In the genomic region with DNA sequence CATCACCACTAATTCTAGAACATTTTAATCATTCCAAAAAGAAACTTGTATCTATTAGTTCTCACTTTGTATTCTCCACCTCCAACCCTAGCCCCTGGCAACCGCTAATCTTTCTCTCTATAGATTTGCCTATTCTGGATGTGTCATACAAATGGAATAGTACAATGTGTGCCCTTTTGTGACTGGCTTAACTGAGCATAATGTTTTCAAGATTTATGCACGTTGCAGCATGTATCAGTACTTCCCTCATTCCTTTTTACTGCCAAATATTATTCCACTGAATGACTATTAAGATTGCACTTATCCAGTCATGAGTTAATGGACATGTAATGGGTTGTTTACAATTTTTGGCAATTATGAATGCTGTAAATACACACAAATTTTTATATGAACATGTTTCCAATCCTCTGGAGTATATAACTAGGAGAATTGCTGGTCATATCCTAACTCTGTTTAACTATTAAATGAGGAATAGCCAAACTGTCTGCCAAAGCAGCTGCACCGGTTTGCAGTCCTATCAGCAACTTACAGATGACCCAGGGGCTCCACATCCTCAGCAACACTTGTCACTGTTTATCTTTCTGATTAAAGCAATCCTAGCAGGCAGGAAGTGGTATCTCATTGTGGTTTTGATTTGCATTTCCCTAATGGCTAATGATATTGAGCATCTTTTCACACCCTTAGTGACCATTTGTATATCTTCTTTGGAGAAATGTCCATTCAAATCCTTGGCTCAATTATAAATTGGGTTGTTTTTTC, we compare ENCODE assay signal across 10 cellular contexts. TPM values are rescaled to one million over a fixed set of nuclear protein-coding genes. Genes with fewer than 3 reads are reported as not detected.
DNase-seq lines count a peak whose midpoint lies in the region; ATAC-seq and TF ChIP-seq lines count a peak whose summit lies in the region.
"Had no signal": no experiment of that assay in that cellular context is flagged by ENCODE, and none has a peak within 500 bp of the region (broad histone marks: within the 10 kb centered on the region; RNA-seq: fewer than 3 reads in every experiment).

No MANE protein-coding gene starts in this region.

- H3K27ac ChIP-seq in SJCRH30 (no peak overlapping the region), tibial nerve (no peak overlapping the region)
- H3K27ac ChIP-seq: RWPE1 had no signal

- no peaks in the 10 kb centered on the region for H3K9me3 Mint-ChIP-seq in activated T-helper 2 cell treated with anti-CD3 and anti-CD28 coated beads, Interferon-gamma antibody, Interleukin-2, Interleukin-4, amounts not matched to agents 10 μg/mL and 5 μg/mL and 100 μg/mL, durations not matched to agents 14 hours and 24 hours and 36 hours

- no peak overlapping the region for H3K27ac Mint-ChIP-seq in activated T-helper 2 cell treated with anti-CD3 and anti-CD28 coated beads, Interferon-gamma antibody, Interleukin-2, Interleukin-4, amounts not matched to agents 10 μg/mL and 5 μg/mL and 100 μg/mL, durations not matched to agents 14 hours and 24 hours and 36 hours

- no peak overlapping the region for H3K4me3 ChIP-seq in SJCRH30
- H3K4me3 ChIP-seq in tibial nerve = no peak overlapping the region
- H3K4me3 ChIP-seq: smooth muscle cell had no signal

- 0 out of 2 replicates have a peak, but pooled peaks cover under 1% of the 10 kb centered on the region for H3K9me3 ChIP-seq in SJCRH30 (replicated peaks)
- H3K9me3 ChIP-seq in tibial nerve = peaks cover 0 to 7% (median 3%) of the 10 kb centered on the region in 4 donors

- TF ChIP-seq EP300 in tibial nerve (IDR thresholded peaks at IDR 0.05) = no peak

- H3K36me3 Mint-ChIP-seq in activated T-helper 2 cell treated with anti-CD3 and anti-CD28 coated beads, Interferon-gamma antibody, Interleukin-2, Interleukin-4, amounts not matched to agents 10 μg/mL and 5 μg/mL and 100 μg/mL, durations not matched to agents 14 hours and 24 hours and 36 hours (ENCODE audit: low read depth) = peaks cover 11% of the 10 kb centered on the region

- no peaks in the 10 kb centered on the region for H3K27me3 Mint-ChIP-seq in activated T-helper 2 cell treated with anti-CD3 and anti-CD28 coated beads, Interferon-gamma antibody, Interleukin-2, Interleukin-4, amounts not matched to agents 10 μg/mL and 5 μg/mL and 100 μg/mL, durations not matched to agents 14 hours and 24 hours and 36 hours (ENCODE audit: low read depth)

- peaks cover 23% of the 10 kb centered on the region for H3K4me1 Mint-ChIP-seq in activated T-helper 2 cell treated with anti-CD3 and anti-CD28 coated beads, Interferon-gamma antibody, Interleukin-2, Interleukin-4, amounts not matched to agents 10 μg/mL and 5 μg/mL and 100 μg/mL, durations not matched to agents 14 hours and 24 hours and 36 hours (ENCODE audit: low read depth)

- TF ChIP-seq POLR2A in tibial nerve (IDR thresholded peaks at IDR 0.05) = no peak

- TF ChIP-seq CTCF in tibial nerve (IDR thresholded peaks at IDR 0.05) = no peak

- WGBS in tibial nerve, 2 donors = 56 to 60% methylated on average over 3 of the region's 3 CpGs

- ATAC-seq in GM19372 (IDR thresholded peaks at IDR 0.05; ENCODE audit: low read depth, unreplicated experiment) (peak; percentile 88), HG03108 (IDR thresholded peaks at IDR 0.05; ENCODE audit: unreplicated experiment) (peak; percentile 84)
- ATAC-seq in stimulated activated naive CD8-positive, alpha-beta T cell treated with anti-CD3 and anti-CD28 coated beads, Interleukin-15, Interleukin-2, amounts not matched to agents 100 U/mL and 50 U/mL, for 24 hours = no peak

- DNase-seq in DMS53 (lab: John Stamatoyannopoulos, UW) (peak; percentile 71), SJCRH30 (peak; percentile 42 to 60), tibial nerve (ENCODE audit: low spot score in 2 of 2) (no peak)
- no peak for DNase-seq in activated T-helper 2 cell treated with anti-CD3 and anti-CD28 coated beads, Interferon-gamma antibody, Interleukin-2, Interleukin-4, amounts not matched to agents 10 μg/mL and 5 μg/mL and 100 μg/mL, durations not matched to agents 14 hours and 24 hours and 36 hours (ENCODE audit: low spot score)
- DNase-seq in stimulated activated CD4-positive, alpha-beta T cell treated with anti-CD3 and anti-CD28 coated beads, Interleukin-4, amount 100 ng/mL, for 24 hours = no peak
- no peak for DNase-seq in stimulated activated naive CD8-positive, alpha-beta T cell treated with anti-CD3 and anti-CD28 coated beads, Interleukin-15, Interleukin-2, amounts not matched to agents 100 U/mL and 50 U/mL, for 24 hours

- H3K27me3 ChIP-seq in SJCRH30 (no peaks in the 10 kb centered on the region), tibial nerve (no peaks in the 10 kb centered on the region)

- no peak overlapping the region for H3K4me3 Mint-ChIP-seq in activated T-helper 2 cell treated with anti-CD3 and anti-CD28 coated beads, Interferon-gamma antibody, Interleukin-2, Interleukin-4, amounts not matched to agents 10 μg/mL and 5 μg/mL and 100 μg/mL, durations not matched to agents 14 hours and 24 hours and 36 hours (ENCODE audit: low read depth)

- H3K36me3 ChIP-seq in SJCRH30 = peaks cover under 1% of the 10 kb centered on the region; the same call in 1 of the 2 replicates
- peaks cover 0 to 8% (median 0%) of the 10 kb centered on the region in 3 donors for H3K36me3 ChIP-seq in tibial nerve

- H3K4me1 ChIP-seq in SJCRH30 (peaks cover 6% of the 10 kb centered on the region), tibial nerve (no peaks in the 10 kb centered on the region)

- intact Hi-C loops in activated T-helper 2 cell treated with anti-CD3 and anti-CD28 coated beads, Interferon-gamma antibody, Interleukin-2, Interleukin-4, amounts not matched to agents 10 μg/mL and 5 μg/mL and 100 μg/mL, durations not matched to agents 14 hours and 24 hours and 36 hours (cut with micrococcal nuclease) = no loop called here

RNA-seq across cellular contexts. Expression of gene DCUN1D1, which starts 42.9 kb away (rescaled TPM):
- total RNA-seq in SJCRH30 (2014; rRNA removed; shearing (Covaris generic)) = 33.7 and 34.5 TPM in 2 replicates
- total RNA-seq in activated T-helper 2 cell treated with anti-CD3 and anti-CD28 coated beads, Interferon-gamma antibody, Interleukin-2, Interleukin-4, amounts not matched to agents 10 μg/mL and 5 μg/mL and 100 μg/mL, durations not matched to agents 14 hours and 24 hours and 36 hours = 59.8 and 64.8 TPM in 2 replicates
- 10 to 100 TPM; 13.8 to 26.2 (median 18.1) TPM for total RNA-seq in tibial nerve

Comparison
In these comparisons a context has a peak if more than half of its experiments do, and no peak if none do; other contexts are left out.
1. DNase-seq: peak in DMS53 (single experiment) and SJCRH30 (2 of 2); none in activated T-helper 2 cell treated with anti-CD3 and anti-CD28 coated beads, Interferon-gamma antibody, Interleukin-2, Interleukin-4, amounts not matched to agents 10 μg/mL and 5 μg/mL and 100 μg/mL, durations not matched to agents 14 hours and 24 hours and 36 hours (single experiment), stimulated activated CD4-positive, alpha-beta T cell treated with anti-CD3 and anti-CD28 coated beads, Interleukin-4, amount 100 ng/mL, for 24 hours (single experiment), tibial nerve (0 of 2) and stimulated activated naive CD8-positive, alpha-beta T cell treated with anti-CD3 and anti-CD28 coated beads, Interleukin-15, Interleukin-2, amounts not matched to agents 100 U/mL and 50 U/mL, for 24 hours (single experiment).